ENCODE assay signal across 12 cellular contexts in the genomic region with DNA sequence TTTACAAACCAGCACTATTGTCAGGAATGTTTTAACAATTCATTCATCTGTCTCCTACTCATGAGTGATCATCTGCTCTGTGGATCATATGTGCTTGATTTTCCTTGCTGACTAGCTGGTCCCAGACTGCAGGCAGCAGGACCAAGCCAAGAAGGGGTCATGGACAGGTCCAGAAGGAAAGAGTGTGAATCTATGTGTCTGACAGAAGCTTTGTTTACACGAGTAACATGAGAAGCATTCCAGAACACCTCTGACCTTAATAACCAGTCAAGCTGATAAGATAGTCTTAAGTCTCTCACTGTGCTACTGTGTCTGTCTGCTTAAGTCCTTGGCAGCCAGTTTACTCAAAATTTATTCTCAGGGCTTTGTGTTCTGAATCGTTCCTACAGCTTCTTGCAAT. TPM values are rescaled to one million over a fixed set of nuclear protein-coding genes. Genes with fewer than 3 reads are reported as not detected.
DNase-seq lines count a peak whose midpoint lies in the region; ATAC-seq and TF ChIP-seq lines count a peak whose summit lies in the region.
"Had no signal": no experiment of that assay in that cellular context is flagged by ENCODE, and none has a peak within 500 bp of the region (broad histone marks: within the 10 kb centered on the region; RNA-seq: fewer than 3 reads in every experiment).

No MANE protein-coding gene starts in this region.

- DNase-seq in GM12865 (ENCODE audit: low read depth) (peak; percentile 8), SK-MEL-5 (ENCODE audit: low read depth, low spot score) (peak; percentile 11), heart right ventricle (no peak), osteoblast (ENCODE audit: insufficient read length, low spot score, missing footprints) (no peak), ecto neural progenitor cell (ENCODE audit: low spot score) (no peak), NCI-H2171 (lab: John Stamatoyannopoulos, UW) (no peak), GM10266 (ENCODE audit: extremely low spot score) (no peak)
- DNase-seq: activated CD4-positive, alpha-beta memory T cell treated with anti-CD3 and anti-CD28 coated beads, Interleukin-2, amount 10 ng/mL, durations not matched to agents 7 days and 5 days; CD4-positive, CD25-positive, alpha-beta regulatory T cell; erythroblast had no signal

- peaks cover 0 to 51% (median 0%) of the 10 kb centered on the region in 9 donors for H3K36me3 ChIP-seq in heart right ventricle
- H3K36me3 ChIP-seq in osteoblast (ENCODE audit: insufficient read depth, low read length) = no peaks in the 10 kb centered on the region
- H3K36me3 ChIP-seq: SJCRH30 had no signal

- no peaks in the 10 kb centered on the region for H3K79me2 ChIP-seq in osteoblast (ENCODE audit: insufficient read depth, low read length)

- intact Hi-C loops in heart right ventricle (cut with DNase I) = loop anchor here in 2 of 10 donors (2.0 to 5.0 kb wide), 2 partner anchors 38 to 49 kb away; partner anchors contain the start of gene GUCY1A1 (in 1 of the 2)

- H4K20me1 ChIP-seq in osteoblast (ENCODE audit: insufficient read depth, low read length) = no peaks in the 10 kb centered on the region

- no peaks in the 10 kb centered on the region for H3K9me3 ChIP-seq in heart right ventricle
- H3K9me3 ChIP-seq in osteoblast (ENCODE audit: low read depth, low read length) = no peaks in the 10 kb centered on the region
- H3K9me3 ChIP-seq: SJCRH30 had no signal

- no peak overlapping the region for H3K4me3 ChIP-seq in GM12865 (ENCODE audit: low read depth, low read length)
- H3K4me3 ChIP-seq in heart right ventricle = no peak overlapping the region
- no peak overlapping the region for H3K4me3 ChIP-seq in osteoblast (ENCODE audit: insufficient read depth, low read length)
- H3K4me3 ChIP-seq: SJCRH30 had no signal

- H3K4me1 ChIP-seq in heart right ventricle (peaks cover 0 to 54% (median 21%) of the 10 kb centered on the region in 9 donors), osteoblast (ENCODE audit: insufficient read depth, low read length) (no peaks in the 10 kb centered on the region)
- H3K4me1 ChIP-seq: SJCRH30 had no signal

- in situ Hi-C loops in SK-MEL-5 (cut with HindIII; ENCODE audit: low pct_unique_long_range_greater_than_20kb, low sequenced_read_pairs) = no loop called here

- H2AFZ ChIP-seq in osteoblast (ENCODE audit: low read length) = peak overlapping the region; percentile 36

- peak in 7 of 8 donors; percentile 49 to 89 (median 67) for ATAC-seq in heart right ventricle
- no peak for ATAC-seq in GM18511 (IDR thresholded peaks at IDR 0.05; ENCODE audit: unreplicated experiment)

- H3K27ac ChIP-seq in heart right ventricle (peak overlapping the region in 4 of 10 donors; percentile 8 to 34 (median 19)), osteoblast (ENCODE audit: low read depth, low read length) (no peak overlapping the region)
- H3K27ac ChIP-seq: SJCRH30 had no signal

- no peak overlapping the region for H3K4me2 ChIP-seq in osteoblast (ENCODE audit: insufficient read depth, low read length)

- no peak for TF ChIP-seq CTCF in GM12865 (IDR thresholded peaks at IDR 0.05; ENCODE audit: insufficient read depth, low read depth, low read length, missing control alignments)
- TF ChIP-seq CTCF in heart right ventricle (IDR thresholded peaks at IDR 0.05) = no peak
- TF ChIP-seq CTCF in osteoblast (IDR thresholded peaks at IDR 0.05; ENCODE audit: extremely low read depth, low read depth, low read length) = no peak
- no peak for TF ChIP-seq CTCF in GM10266 (IDR thresholded peaks at IDR 0.05; ENCODE audit: control insufficient read depth, insufficient read depth, low read depth, missing control alignments)

- WGBS in heart right ventricle, 2 donors = 6 to 19% methylated on average over 2 of the region's 2 CpGs

- no peaks in the 10 kb centered on the region for H3K27me3 ChIP-seq in heart right ventricle
- H3K27me3 ChIP-seq in osteoblast (ENCODE audit: insufficient read depth, low read length) = no peaks in the 10 kb centered on the region
- H3K27me3 ChIP-seq: SJCRH30 had no signal

RNA-seq across cellular contexts. Expression of gene GUCY1A1, which starts 39.0 kb away (rescaled TPM):
- 0.08 and 0.24 TPM in 2 replicates for total RNA-seq in SK-MEL-5 (2014; rRNA removed; shearing (Covaris generic))
- 0.05 TPM in 1 of 2 replicates, not detected in the other for polyA plus RNA-seq in SK-MEL-5 (2015; cell fraction: cytosol; rRNA removed)
- polyA plus RNA-seq in SK-MEL-5 (2015; cell fraction: nucleus; rRNA removed) = not detected in 2 replicates
- total RNA-seq in heart right ventricle = 100 to 1,000 TPM in 1 of 10 donors, 10 to 100 TPM in 9; 45.0 to 101 (median 65.4) TPM
- polyA plus RNA-seq in heart right ventricle = 10 to 100 TPM in 1 of 2 donors, 1 to 10 TPM in 1; 6.7 to 13.8 TPM
- total RNA-seq in osteoblast = 0.29 TPM in 1 of 2 replicates, not detected in the other
- total RNA-seq: activated CD4-positive, alpha-beta memory T cell treated with anti-CD3 and anti-CD28 coated beads, Interleukin-2, amount 10 ng/mL, durations not matched to agents 7 days and 5 days had no signal
- polyA plus RNA-seq: CD4-positive, CD25-positive, alpha-beta regulatory T cell had no signal

RNA-seq across cellular contexts. Expression of gene GUCY1B1, which starts 53.2 kb away (rescaled TPM):
- 0.18 and 0.69 TPM in 2 replicates for total RNA-seq in SK-MEL-5 (2014; rRNA removed; shearing (Covaris generic))
- polyA plus RNA-seq in SK-MEL-5 (2015; cell fraction: cytosol; rRNA removed) = 0.75 and 0.81 TPM in 2 replicates
- 0.18 and 0.37 TPM in 2 replicates for polyA plus RNA-seq in SK-MEL-5 (2015; cell fraction: nucleus; rRNA removed)
- 10 to 100 TPM; 10.7 to 29.9 (median 17.1) TPM for total RNA-seq in heart right ventricle
- polyA plus RNA-seq in heart right ventricle = 10 to 100 TPM; 11.4 to 23.8 TPM
- total RNA-seq in osteoblast = 1.1 and 2.9 TPM in 2 replicates

Comparison
In these comparisons a context has a peak if more than half of its experiments do, and no peak if none do; other contexts are left out.
1. DNase-seq: peak in GM12865 (single experiment) and SK-MEL-5 (single experiment); none in heart right ventricle (0 of 2), osteoblast (single experiment), ecto neural progenitor cell (single experiment), NCI-H2171 (single experiment) and GM10266 (single experiment).
2. RNA of gene GUCY1A1, which starts 39.0 kb away (total RNA-seq): 45.0 to 101 TPM in heart right ventricle; 0.08 to 0.24 TPM in SK-MEL-5 and 0.29 TPM in osteoblast; every median in the first group is over 10 times any median in the second.